ENCODE assay signal across 1 cellular context in the genomic region with DNA sequence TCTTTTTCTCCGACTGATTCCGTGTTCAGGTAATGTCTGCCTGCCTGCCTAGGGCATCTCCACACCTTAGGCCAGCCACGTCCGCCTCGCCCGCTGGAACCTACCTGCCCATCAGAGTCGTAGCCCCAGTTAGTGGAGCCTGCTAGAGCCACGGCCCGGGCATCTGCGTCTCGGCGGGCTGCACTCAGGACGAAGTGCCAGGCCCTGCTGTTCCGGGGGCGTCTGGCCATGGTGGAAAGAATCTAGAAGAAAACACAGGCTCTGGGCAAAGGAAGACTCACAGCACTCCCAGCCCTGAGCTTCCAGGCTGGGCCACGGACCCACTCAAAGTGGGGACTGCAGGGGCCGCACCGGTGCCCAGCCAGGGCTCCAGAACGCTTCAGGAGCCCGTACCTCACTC.
TF ChIP-seq lines count a peak whose summit lies in the region.

No MANE protein-coding gene starts in this region.

TF ChIP-seq in HEK293T, 16 proteins besides CTCF, POLR2A, EP300 and RAD21:
- no peak for TF ChIP-seq LEF1 (IDR thresholded peaks at IDR 0.05; ENCODE audit: borderline replicate concordance)
- TF ChIP-seq NFRKB (IDR thresholded peaks at IDR 0.05), result no peak
- TF ChIP-seq CTBP1 (IDR thresholded peaks at IDR 0.05; ENCODE audit: borderline replicate concordance), result no peak
- TF ChIP-seq ELF4 (IDR thresholded peaks at IDR 0.05), result no peak
